Comparison of ENCODE assay signal across 26 cellular contexts in genomic region chr3:37499820-37500219, GRCh38. TPM values are rescaled to one million over a fixed set of nuclear protein-coding genes. Genes with fewer than 3 reads are reported as not detected.
"Had no signal": no experiment of that assay in that cellular context is flagged by ENCODE, and none has a peak within 500 bp of the region (broad histone marks: within the 10 kb centered on the region; RNA-seq: fewer than 3 reads in every experiment).

No MANE protein-coding gene starts in this region.

- H3K9me3 ChIP-seq: breast epithelium, colonic mucosa had no signal

- H3K4me3 ChIP-seq: breast epithelium, cardiac muscle cell, colonic mucosa, dorsolateral prefrontal cortex had no signal

- H3K27ac ChIP-seq: breast epithelium, cardiac muscle cell, colonic mucosa had no signal

- H3K4me1 ChIP-seq: breast epithelium, colonic mucosa had no signal

- ATAC-seq: activated CD4-positive, alpha-beta T cell treated with anti-CD3 and anti-CD28 coated beads for 36 hours; activated T-cell treated with anti-CD3 and anti-CD28 coated beads, Interleukin-2, amount 50 U/mL, for 4 hours; activated T-helper 17 cell treated with anti-CD3 and anti-CD28 coated beads, Interleukin-2, amount 50 U/mL, for 72 hours; esophagus mucosa had no signal

- H3K27me3 ChIP-seq: breast epithelium, colonic mucosa, dorsolateral prefrontal cortex had no signal

- FAIRE-seq: frontal cortex had no signal

- DNase-seq: activated CD4-positive, alpha-beta T cell treated with anti-CD3 and anti-CD28 coated beads for 36 hours; activated CD4-positive, alpha-beta T cell treated with anti-CD3 and anti-CD28 coated beads, Interleukin-2, amount 50 U/mL, for 1 hour; activated CD4-positive, alpha-beta T cell treated with anti-CD3 and anti-CD28 coated beads, Interleukin-2, amount 50 U/mL, for 48 hours; activated CD4-positive, CD25-positive, alpha-beta regulatory T cell; activated CD4-positive, CD25-positive, alpha-beta regulatory T cell treated with anti-CD3 and anti-CD28 coated beads, Interleukin-2, amount 50 U/mL, for 72 hours; activated CD8-positive, alpha-beta memory T cell treated with anti-CD3 and anti-CD28 coated beads for 24 hours; activated effector memory CD4-positive, alpha-beta T cell treated with Interleukin-2 at 50 U/mL for 16 hours; activated gamma-delta T cell treated with Interleukin-2 at 50 U/mL for 16 hours; activated naive CD4-positive, alpha-beta T cell treated with anti-CD3 and anti-CD28 coated beads, Interleukin-2, amount 50 U/mL, for 16 hours; activated naive CD4-positive, alpha-beta T cell treated with Interleukin-2 at 50 U/mL for 16 hours; activated T-cell treated with anti-CD3 and anti-CD28 coated beads, Interleukin-2, amount 50 U/mL, for 4 hours; aorta; central memory CD4-positive, alpha-beta T cell; cerebellar nuclear complex; colonic mucosa; effector memory CD4-positive, alpha-beta T cell; endodermal cell; foreskin fibroblast; T-helper 2 cell had no signal

- H3K36me3 ChIP-seq: breast epithelium, cardiac muscle cell, colonic mucosa had no signal

RNA-seq across cellular contexts. Expression of gene ITGA9, which starts 47.9 kb away (rescaled TPM):
- total RNA-seq: activated CD8-positive, alpha-beta T cell treated with anti-CD3 and anti-CD28 coated beads for 36 hours had no signal
